Comparison of ENCODE assay signal across 15 cellular contexts in the genomic region with DNA sequence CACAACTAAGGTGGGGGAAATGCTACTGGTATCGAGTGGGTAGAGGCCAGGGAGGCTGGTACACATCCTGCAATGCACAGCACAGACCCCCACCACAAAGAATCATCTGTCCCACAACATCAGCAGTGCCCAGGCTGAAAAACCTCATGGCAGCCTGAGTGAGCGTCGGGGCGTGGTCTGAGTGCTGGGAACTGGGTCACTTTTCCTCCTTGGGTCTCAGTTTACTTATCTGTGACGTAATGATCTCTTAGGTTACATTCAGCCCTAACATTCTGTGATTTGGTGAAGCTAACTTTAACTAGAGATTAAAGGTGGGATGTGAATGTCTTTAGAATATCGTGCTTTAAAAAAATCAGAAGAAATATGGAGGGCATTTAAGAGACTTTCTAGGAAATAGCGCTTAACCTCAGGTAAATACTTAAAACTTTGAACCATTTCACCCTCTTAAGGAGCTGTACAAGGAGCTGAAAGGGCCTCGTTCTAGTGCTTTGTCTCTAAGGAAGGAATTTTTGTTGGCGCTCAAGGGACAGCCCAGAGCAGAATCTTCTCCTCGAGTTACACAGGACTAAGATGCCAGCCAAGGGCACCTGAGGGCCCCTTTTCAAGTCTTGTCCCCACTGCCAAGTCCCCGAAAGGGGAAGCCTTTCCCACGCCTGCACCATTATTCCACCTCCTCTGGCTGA. TPM values are rescaled to one million over a fixed set of nuclear protein-coding genes. Genes with fewer than 3 reads are reported as not detected.
A peak's percentile ranks its signal among the peaks of the same experiment; 100 is the strongest.
DNase-seq lines count a peak whose midpoint lies in the region; ATAC-seq and TF ChIP-seq lines count a peak whose summit lies in the region.
"Had no signal": no experiment of that assay in that cellular context is flagged by ENCODE, and none has a peak within 500 bp of the region (broad histone marks: within the 10 kb centered on the region; RNA-seq: fewer than 3 reads in every experiment).

No MANE protein-coding gene starts in this region.

- H3K4me3 ChIP-seq in left lung (no peak overlapping the region), neural cell (ENCODE audit: low read length) (peak overlapping the region; percentile 7)
- H3K4me3 ChIP-seq: GM23338 had no signal

- peak overlapping the region; percentile 58 for H3K9ac ChIP-seq in neural cell (ENCODE audit: low read length)

- ATAC-seq in left lung: peak; percentile 93
- ATAC-seq: GM23338 had no signal

- no peak for TF ChIP-seq RAD21 in neural cell (conservative IDR thresholded peaks at IDR 0.05)

- DNase-seq in left lung (no peak), CD1c-positive myeloid dendritic cell (ENCODE audit: extremely low spot score) (no peak)
- no peak for DNase-seq in activated naive CD4-positive, alpha-beta T cell (lab: John Stamatoyannopoulos, UW)
- no peak for DNase-seq in activated CD4-positive, alpha-beta memory T cell treated with anti-CD3 and anti-CD28 coated beads, Interleukin-2, amount 10 ng/mL, durations not matched to agents 7 days and 5 days
- DNase-seq: ACHN; BE2C; C1 segment of cervical spinal cord; Caco-2; CD4-positive, alpha-beta T cell; HCEC 1CT; IMR-90 had no signal

- no peaks in the 10 kb centered on the region for H3K36me3 ChIP-seq in left lung
- no peaks in the 10 kb centered on the region for H3K36me3 ChIP-seq in neural cell (ENCODE audit: insufficient read depth, low read length)
- H3K36me3 ChIP-seq: BE2C had no signal

- no peaks in the 10 kb centered on the region for H3K9me2 ChIP-seq in neural cell (ENCODE audit: insufficient read depth, low read length)

- H3F3A ChIP-seq in neural cell (ENCODE audit: insufficient read depth, low read length, poor library complexity, severe bottlenecking): no peaks in the 10 kb centered on the region

- no peak overlapping the region for H3K4me3 Mint-ChIP-seq in brain
- no peak overlapping the region for H3K4me3 Mint-ChIP-seq in activated CD4-positive, alpha-beta memory T cell treated with anti-CD3 and anti-CD28 coated beads, Interleukin-2, amount 10 ng/mL, durations not matched to agents 7 days and 5 days
- H3K4me3 Mint-ChIP-seq: CD4-positive, alpha-beta T cell; GM23338 had no signal

- H3K27ac ChIP-seq in left lung (no peak overlapping the region), neural cell (ENCODE audit: low read length) (peak overlapping the region; percentile 85)
- H3K27ac ChIP-seq: HL-60 had no signal

- H4K20me1 ChIP-seq in neural cell (ENCODE audit: insufficient read depth): no peaks in the 10 kb centered on the region

- no peaks in the 10 kb centered on the region for H3K27me3 Mint-ChIP-seq in brain
- H3K27me3 Mint-ChIP-seq in activated CD4-positive, alpha-beta memory T cell treated with anti-CD3 and anti-CD28 coated beads, Interleukin-2, amount 10 ng/mL, durations not matched to agents 7 days and 5 days: no peaks in the 10 kb centered on the region
- H3K27me3 Mint-ChIP-seq: CD4-positive, alpha-beta T cell had no signal

- peaks cover 57% of the 10 kb centered on the region for H3K4me1 Mint-ChIP-seq in brain
- H3K4me1 Mint-ChIP-seq in activated CD4-positive, alpha-beta memory T cell treated with anti-CD3 and anti-CD28 coated beads, Interleukin-2, amount 10 ng/mL, durations not matched to agents 7 days and 5 days: no peaks in the 10 kb centered on the region

- intact Hi-C loops in left lung (cut with DNase I): no loop called here

- TF ChIP-seq EP300 in neural cell (conservative IDR thresholded peaks at IDR 0.05; ENCODE audit: poor library complexity, severe bottlenecking): no peak

- POLR2A ChIA-PET in activated CD4-positive, alpha-beta memory T cell treated with anti-CD3 and anti-CD28 coated beads, Interleukin-2, amount 10 ng/mL, durations not matched to agents 7 days and 5 days (lab: Charles Lee): no interaction called here

- no peak overlapping the region for H3K4me2 ChIP-seq in neural cell (ENCODE audit: low read length)
- H3K4me2 ChIP-seq: GM23338 had no signal

- peaks cover 12% of the 10 kb centered on the region for H3K36me3 Mint-ChIP-seq in brain
- H3K36me3 Mint-ChIP-seq in activated CD4-positive, alpha-beta memory T cell treated with anti-CD3 and anti-CD28 coated beads, Interleukin-2, amount 10 ng/mL, durations not matched to agents 7 days and 5 days (ENCODE audit: low read depth): no peaks in the 10 kb centered on the region

- H3K4me1 ChIP-seq in left lung: no peaks in the 10 kb centered on the region
- H3K4me1 ChIP-seq: Caco-2 had no signal

- no peak for TF ChIP-seq CTCF in brain (conservative IDR thresholded peaks at IDR 0.05)
- no peak for TF ChIP-seq CTCF in left lung (IDR thresholded peaks at IDR 0.05)
- TF ChIP-seq CTCF in neural cell (IDR thresholded peaks at IDR 0.05; ENCODE audit: poor library complexity, severe bottlenecking): no peak

- H3K79me2 ChIP-seq in neural cell (replicated peaks; ENCODE audit: insufficient read depth, low read length): peaks cover 42% of the 10 kb centered on the region

- H3K9me3 Mint-ChIP-seq in brain: no peaks in the 10 kb centered on the region
- no peaks in the 10 kb centered on the region for H3K9me3 Mint-ChIP-seq in activated CD4-positive, alpha-beta memory T cell treated with anti-CD3 and anti-CD28 coated beads, Interleukin-2, amount 10 ng/mL, durations not matched to agents 7 days and 5 days
- H3K9me3 Mint-ChIP-seq: CD4-positive, alpha-beta T cell; GM23338 had no signal

- no peak overlapping the region for H2AFZ ChIP-seq in neural cell (ENCODE audit: low read depth, low read length)
- H2AFZ ChIP-seq: GM23338 had no signal

- H3K9me3 ChIP-seq in left lung: no peaks in the 10 kb centered on the region
- no peaks in the 10 kb centered on the region for H3K9me3 ChIP-seq in neural cell (ENCODE audit: low read length)
- H3K9me3 ChIP-seq: BE2C, Caco-2 had no signal

- peak overlapping the region in 3 of 5 experiments; percentile 90 to 93 (median 91) for H3K27ac Mint-ChIP-seq in brain
- no peak overlapping the region for H3K27ac Mint-ChIP-seq in activated CD4-positive, alpha-beta memory T cell treated with anti-CD3 and anti-CD28 coated beads, Interleukin-2, amount 10 ng/mL, durations not matched to agents 7 days and 5 days
- H3K27ac Mint-ChIP-seq: CD4-positive, alpha-beta T cell; GM23338 had no signal

- CTCF ChIA-PET in activated CD4-positive, alpha-beta memory T cell treated with anti-CD3 and anti-CD28 coated beads, Interleukin-2, amount 10 ng/mL, durations not matched to agents 7 days and 5 days (lab: Charles Lee): no interaction called here

- H3K27me3 ChIP-seq in left lung: no peaks in the 10 kb centered on the region
- no peaks in the 10 kb centered on the region for H3K27me3 ChIP-seq in neural cell (ENCODE audit: insufficient read depth, low read depth, low read length)
- H3K27me3 ChIP-seq: BE2C had no signal

TF ChIP-seq in neural cell, 6 proteins besides CTCF, POLR2A, EP300 and RAD21:
- TF ChIP-seq EZH2 (IDR thresholded peaks at IDR 0.05; ENCODE audit: borderline replicate concordance, insufficient read depth, low read length, poor library complexity, severe bottlenecking) (no peak), POLR2AphosphoS5 (IDR thresholded peaks at IDR 0.05) (no peak), TAF1 (IDR thresholded peaks at IDR 0.05; ENCODE audit: low read depth) (no peak), MXI1 (conservative IDR thresholded peaks at IDR 0.05; ENCODE audit: poor library complexity, severe bottlenecking) (no peak), SMC3 (conservative IDR thresholded peaks at IDR 0.05; ENCODE audit: poor library complexity) (no peak)
- TF ChIP-seq, protein P1, sequence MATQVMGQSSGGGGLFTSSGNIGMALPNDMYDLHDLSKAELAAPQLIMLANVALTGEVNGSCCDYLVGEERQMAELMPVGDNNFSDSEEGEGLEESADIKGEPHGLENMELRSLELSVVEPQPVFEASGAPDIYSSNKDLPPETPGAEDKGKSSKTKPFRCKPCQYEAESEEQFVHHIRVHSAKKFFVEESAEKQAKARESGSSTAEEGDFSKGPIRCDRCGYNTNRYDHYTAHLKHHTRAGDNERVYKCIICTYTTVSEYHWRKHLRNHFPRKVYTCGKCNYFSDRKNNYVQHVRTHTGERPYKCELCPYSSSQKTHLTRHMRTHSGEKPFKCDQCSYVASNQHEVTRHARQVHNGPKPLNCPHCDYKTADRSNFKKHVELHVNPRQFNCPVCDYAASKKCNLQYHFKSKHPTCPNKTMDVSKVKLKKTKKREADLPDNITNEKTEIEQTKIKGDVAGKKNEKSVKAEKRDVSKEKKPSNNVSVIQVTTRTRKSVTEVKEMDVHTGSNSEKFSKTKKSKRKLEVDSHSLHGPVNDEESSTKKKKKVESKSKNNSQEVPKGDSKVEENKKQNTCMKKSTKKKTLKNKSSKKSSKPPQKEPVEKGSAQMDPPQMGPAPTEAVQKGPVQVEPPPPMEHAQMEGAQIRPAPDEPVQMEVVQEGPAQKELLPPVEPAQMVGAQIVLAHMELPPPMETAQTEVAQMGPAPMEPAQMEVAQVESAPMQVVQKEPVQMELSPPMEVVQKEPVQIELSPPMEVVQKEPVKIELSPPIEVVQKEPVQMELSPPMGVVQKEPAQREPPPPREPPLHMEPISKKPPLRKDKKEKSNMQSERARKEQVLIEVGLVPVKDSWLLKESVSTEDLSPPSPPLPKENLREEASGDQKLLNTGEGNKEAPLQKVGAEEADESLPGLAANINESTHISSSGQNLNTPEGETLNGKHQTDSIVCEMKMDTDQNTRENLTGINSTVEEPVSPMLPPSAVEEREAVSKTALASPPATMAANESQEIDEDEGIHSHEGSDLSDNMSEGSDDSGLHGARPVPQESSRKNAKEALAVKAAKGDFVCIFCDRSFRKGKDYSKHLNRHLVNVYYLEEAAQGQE (IDR thresholded peaks at IDR 0.05; ENCODE audit: borderline replicate concordance): no peak

RNA-seq across cellular contexts. Expression of a gene that starts 18.1 kb away (rescaled TPM):
- polyA plus RNA-seq in brain (ENCODE audit: insufficient read depth, low read depth, low replicate concordance): 17.8 TPM
- total RNA-seq in left lung: 10 to 100 TPM; 49.6 to 64.5 TPM
- polyA plus RNA-seq in neural cell: 218 and 261 TPM in 2 replicates
- 723 and 816 TPM in 2 replicates for polyA minus RNA-seq in neural cell
- total RNA-seq in activated CD4-positive, alpha-beta memory T cell treated with anti-CD3 and anti-CD28 coated beads, Interleukin-2, amount 10 ng/mL, durations not matched to agents 7 days and 5 days: under 1 TPM; 0.10 to 0.20 TPM

Comparison
In these comparisons a context has a peak if more than half of its experiments do, and no peak if none do; other contexts are left out.
1. RNA of a gene that starts 18.1 kb away (total RNA-seq): 49.6 to 64.5 TPM in left lung; 0.10 to 0.20 TPM in activated CD4-positive, alpha-beta memory T cell treated with anti-CD3 and anti-CD28 coated beads, Interleukin-2, amount 10 ng/mL, durations not matched to agents 7 days and 5 days; every median in the first group is over 10 times any median in the second.